ENCODE assay signal across 2 cellular contexts in genomic region chr16:66156538-66156937, GRCh38.
TF ChIP-seq lines count a peak whose summit lies in the region.

No MANE protein-coding gene starts in this region.

TF ChIP-seq in HepG2, 621 proteins besides CTCF, POLR2A, EP300 and RAD21:
- peak; percentile 88 for TF ChIP-seq ZNF12 (CRISPR knock-in tag; IDR thresholded peaks at IDR 0.05)
- TF ChIP-seq, protein P1, sequence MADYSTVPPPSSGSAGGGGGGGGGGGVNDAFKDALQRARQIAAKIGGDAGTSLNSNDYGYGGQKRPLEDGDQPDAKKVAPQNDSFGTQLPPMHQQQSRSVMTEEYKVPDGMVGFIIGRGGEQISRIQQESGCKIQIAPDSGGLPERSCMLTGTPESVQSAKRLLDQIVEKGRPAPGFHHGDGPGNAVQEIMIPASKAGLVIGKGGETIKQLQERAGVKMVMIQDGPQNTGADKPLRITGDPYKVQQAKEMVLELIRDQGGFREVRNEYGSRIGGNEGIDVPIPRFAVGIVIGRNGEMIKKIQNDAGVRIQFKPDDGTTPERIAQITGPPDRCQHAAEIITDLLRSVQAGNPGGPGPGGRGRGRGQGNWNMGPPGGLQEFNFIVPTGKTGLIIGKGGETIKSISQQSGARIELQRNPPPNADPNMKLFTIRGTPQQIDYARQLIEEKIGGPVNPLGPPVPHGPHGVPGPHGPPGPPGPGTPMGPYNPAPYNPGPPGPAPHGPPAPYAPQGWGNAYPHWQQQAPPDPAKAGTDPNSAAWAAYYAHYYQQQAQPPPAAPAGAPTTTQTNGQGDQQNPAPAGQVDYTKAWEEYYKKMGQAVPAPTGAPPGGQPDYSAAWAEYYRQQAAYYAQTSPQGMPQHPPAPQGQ (CRISPR knock-in tag; IDR thresholded peaks at IDR 0.05; ENCODE audit: borderline replicate concordance) = no peak

TF ChIP-seq in IMR-90, 13 proteins besides CTCF, POLR2A, EP300 and RAD21:
- TF ChIP-seq RCOR1 (IDR thresholded peaks at IDR 0.05; ENCODE audit: insufficient replicate concordance, low read length) = no peak
- no peak for TF ChIP-seq FOS (IDR thresholded peaks at IDR 0.05; ENCODE audit: low read depth, low read length)
- TF ChIP-seq CHD1 (IDR thresholded peaks at IDR 0.05; ENCODE audit: low read depth, low read length) = no peak
- no peak for TF ChIP-seq MXI1 (IDR thresholded peaks at IDR 0.05; ENCODE audit: borderline replicate concordance, low read depth, low read length)
- TF ChIP-seq RFX5 (IDR thresholded peaks at IDR 0.05; ENCODE audit: low read depth, low read length) = no peak
- TF ChIP-seq MAFK (IDR thresholded peaks at IDR 0.05; ENCODE audit: low read depth, low read length) = no peak
- no peak for TF ChIP-seq MAZ (IDR thresholded peaks at IDR 0.05; ENCODE audit: borderline replicate concordance, low read depth, low read length)
- TF ChIP-seq BHLHE40 (IDR thresholded peaks at IDR 0.05; ENCODE audit: low read depth, low read length) = no peak
- TF ChIP-seq, protein P2, sequence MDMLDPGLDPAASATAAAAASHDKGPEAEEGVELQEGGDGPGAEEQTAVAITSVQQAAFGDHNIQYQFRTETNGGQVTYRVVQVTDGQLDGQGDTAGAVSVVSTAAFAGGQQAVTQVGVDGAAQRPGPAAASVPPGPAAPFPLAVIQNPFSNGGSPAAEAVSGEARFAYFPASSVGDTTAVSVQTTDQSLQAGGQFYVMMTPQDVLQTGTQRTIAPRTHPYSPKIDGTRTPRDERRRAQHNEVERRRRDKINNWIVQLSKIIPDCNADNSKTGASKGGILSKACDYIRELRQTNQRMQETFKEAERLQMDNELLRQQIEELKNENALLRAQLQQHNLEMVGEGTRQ (IDR thresholded peaks at IDR 0.05; ENCODE audit: low read depth, low read length) = no peak
- no peak for TF ChIP-seq ELK1 (IDR thresholded peaks at IDR 0.05; ENCODE audit: borderline replicate concordance, low read depth, low read length)
- TF ChIP-seq CEBPB (IDR thresholded peaks at IDR 0.05; ENCODE audit: low read depth, low read length) = no peak
- no peak for TF ChIP-seq SMC3 (IDR thresholded peaks at IDR 0.05; ENCODE audit: low read depth, low read length)
